ENCODE assay signal across 8 cellular contexts in the genomic region with DNA sequence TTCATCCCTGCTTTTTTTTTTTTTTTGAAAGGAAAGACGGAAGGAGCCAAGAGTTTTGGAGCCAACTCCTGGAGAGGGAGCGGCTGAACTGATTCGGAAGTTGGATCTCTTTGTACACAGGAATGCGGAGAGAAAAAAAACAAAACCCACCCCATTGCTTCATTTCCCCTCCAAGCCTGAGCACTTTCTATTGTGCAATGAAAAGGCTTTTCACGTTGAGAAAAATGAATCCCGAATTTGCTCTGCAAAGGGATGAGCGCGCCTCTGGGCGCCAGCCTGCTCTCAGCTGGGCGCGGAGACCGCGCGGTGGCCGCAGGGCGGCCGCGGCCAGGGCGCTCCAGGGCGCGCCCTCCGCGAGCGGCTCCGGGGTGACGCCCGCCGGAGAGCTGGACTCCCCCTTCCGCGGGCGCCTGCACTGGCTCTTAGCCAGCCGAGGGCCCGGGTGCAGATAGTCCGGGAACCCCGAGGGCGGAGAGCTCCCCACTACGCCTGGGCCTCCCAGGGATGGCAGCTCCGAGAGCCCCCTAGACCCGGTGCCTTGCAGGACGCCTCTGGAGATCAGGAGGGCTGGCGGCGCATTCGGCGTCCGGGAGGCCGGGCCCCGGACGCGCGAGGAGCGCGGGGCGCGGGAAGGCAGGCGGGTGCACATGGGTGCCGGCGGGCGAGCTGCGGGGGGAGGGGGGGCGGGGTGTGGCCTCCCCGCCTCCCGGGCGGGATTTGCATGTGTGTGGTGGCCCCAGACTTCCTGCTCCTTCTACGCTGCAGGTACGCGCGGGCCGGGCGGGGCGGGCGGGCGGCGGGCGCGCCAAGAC. TPM values are rescaled to one million over a fixed set of nuclear protein-coding genes. Genes with fewer than 3 reads are reported as not detected.
DNase-seq lines count a peak whose midpoint lies in the region; TF ChIP-seq lines count a peak whose summit lies in the region.

A gene (plus strand): TSS at position 739 of the 812 bp plus-strand sequence. CDS start 281 bp downstream, outside the sequence.

- WGBS in H9 (ENCODE audit: extremely low coverage, insufficient read length, low lambda C conversion rate) = no CpG with 5 or more reads among the region's 75 CpGs
- WGBS in lower leg skin, 2 donors = 1% methylated on average over 28 to 29 of the region's 75 CpGs

- H3K14ac ChIP-seq in H9 (ENCODE audit: insufficient read depth, low read length) = peak within 1 kb of the TSS; percentile 16; the same call in 1 of the 2 replicates

- H4K5ac ChIP-seq in H9 (ENCODE audit: insufficient read length, low read depth, low read length) = no peak within 1 kb of the TSS

- H2BK12ac ChIP-seq in H9 (ENCODE audit: insufficient read length, low read depth, low read length) = no peak within 1 kb of the TSS

- peak within 1 kb of the TSS; percentile 82 to 94 for H3K4me3 Mint-ChIP-seq in H9

- H4K91ac ChIP-seq in H9 (ENCODE audit: insufficient read length, low read depth, low read length) = no peak within 1 kb of the TSS

- H3K23ac ChIP-seq in H9 (ENCODE audit: insufficient read length, low read depth, low read length) = no peak within 1 kb of the TSS

- DNase-seq in ELR (ENCODE audit: low read depth) (peak; percentile 80), H9 (peak; percentile 68), NB4 (ENCODE audit: low read depth) (peak; percentile 81), colonic mucosa (peak; percentile 77), lower leg skin (ENCODE audit: low spot score in 2 of 2) (no peak), NCI-H128 (lab: John Stamatoyannopoulos, UW; ENCODE audit: unreplicated experiment) (no peak)
- peak; percentile 72 for DNase-seq in activated CD4-positive, CD25-positive, alpha-beta regulatory T cell treated with anti-CD3 and anti-CD28 coated beads, Interleukin-2, amount 50 U/mL, for 72 hours
- DNase-seq in stimulated activated CD8-positive, alpha-beta memory T cell treated with anti-CD3 and anti-CD28 coated beads, Interleukin-12 subunit alpha, Interleukin-12 subunit beta, amount 100 ng/mL, for 1 hour (ENCODE audit: low read depth) = peak; percentile 57

- H3K79me2 ChIP-seq in H9 (ENCODE audit: insufficient read depth, low read length) = peaks cover 3% of the 10 kb centered on the region; the same call in 1 of the 2 replicates

- no peaks in the 10 kb centered on the region for H3K36me3 ChIP-seq in colonic mucosa

- H3K4me3 ChIP-seq in NB4 (ENCODE audit: low read depth, low read length) (peak within 1 kb of the TSS; percentile 72), colonic mucosa (peak within 1 kb of the TSS; percentile 85), lower leg skin (ENCODE audit: low read depth, poor library complexity, severe bottlenecking) (peak within 1 kb of the TSS; percentile 89)

- H2BK120ac ChIP-seq in H9 (ENCODE audit: low read depth, low read length, poor library complexity, severe bottlenecking) = no peak within 1 kb of the TSS

- no peak within 1 kb of the TSS for H2BK5ac ChIP-seq in H9 (ENCODE audit: insufficient read length, low read length)

- H2BK15ac ChIP-seq in H9 (ENCODE audit: low read depth, low read length) = no peak within 1 kb of the TSS

- H3K56ac ChIP-seq in H9 (ENCODE audit: insufficient read length, low read depth, low read length) = no peak within 1 kb of the TSS

- H3K27ac Mint-ChIP-seq in H9 = peak within 1 kb of the TSS in 1 of 3 experiments; percentile 62; a peak in 2 of 7 replicates

- peaks cover 37 to 50% of the 10 kb centered on the region in 2 experiments for H3K4me1 Mint-ChIP-seq in H9

- H3K9me3 Mint-ChIP-seq in H9 = no peaks in the 10 kb centered on the region

- peaks cover 10% of the 10 kb centered on the region; the same call in 1 of the 2 replicates for H3K4me1 ChIP-seq in H9 (ENCODE audit: insufficient read depth, low read length)
- H3K4me1 ChIP-seq in colonic mucosa = peaks cover 13% of the 10 kb centered on the region

- peaks cover 0 to 13% (median 7%) of the 10 kb centered on the region in 3 experiments; a peak in 3 of 7 replicates for H3K36me3 Mint-ChIP-seq in H9 (ENCODE audit: insufficient read depth in 1 of 3, low read depth in 3 of 3)

- no peaks in the 10 kb centered on the region for H3K9me3 ChIP-seq in H9 (ENCODE audit: control insufficient read depth, low read depth, low read length)
- H3K9me3 ChIP-seq in colonic mucosa = no peaks in the 10 kb centered on the region

- no peaks in the 10 kb centered on the region for H3K27me3 ChIP-seq in H9 (ENCODE audit: insufficient read depth, low read length)
- no peaks in the 10 kb centered on the region for H3K27me3 ChIP-seq in colonic mucosa

- no peak within 1 kb of the TSS for H2BK20ac ChIP-seq in H9 (ENCODE audit: low read depth, low read length, poor library complexity, severe bottlenecking)

- H4K20me1 ChIP-seq in H9 (ENCODE audit: control insufficient read depth, insufficient read depth, insufficient read length) = no peaks in the 10 kb centered on the region

- peaks cover 24% of the 10 kb centered on the region for H3K27me3 Mint-ChIP-seq in H9 (ENCODE audit: low read depth)

- no peak within 1 kb of the TSS for H3K4ac ChIP-seq in H9 (ENCODE audit: low read depth, low read length)

- TF ChIP-seq POLR2A in NB4 (IDR thresholded peaks at IDR 0.05; ENCODE audit: extremely low read depth, insufficient read length) = peak; percentile 12
- TF ChIP-seq POLR2A in lower leg skin (IDR thresholded peaks at IDR 0.05) = no peak

- H3K79me1 ChIP-seq in H9 (ENCODE audit: insufficient read depth, low read depth, low read length, poor library complexity, severe bottlenecking) = peaks cover 5% of the 10 kb centered on the region

- TF ChIP-seq CTCF in H9 (conservative IDR thresholded peaks at IDR 0.05) (no peak), NB4 (IDR thresholded peaks at IDR 0.05; ENCODE audit: low read depth, low read length) (no peak), colonic mucosa (IDR thresholded peaks at IDR 0.05) (no peak), lower leg skin (IDR thresholded peaks at IDR 0.05) (no peak)

- intact Hi-C loops in colonic mucosa (cut with DNase I) (no loop called here), lower leg skin (cut with DNase I; ENCODE audit: low total_unique reads) (no loop called here)

- no peak within 1 kb of the TSS for H3T11ph ChIP-seq in H9 (ENCODE audit: low read length)

- peaks cover 29% of the 10 kb centered on the region for H3K23me2 ChIP-seq in H9 (ENCODE audit: insufficient read length, low read depth, low read length, poor library complexity, severe bottlenecking)

- H3K18ac ChIP-seq in H9 (ENCODE audit: insufficient read length, low read depth, low read length) = peak within 1 kb of the TSS; percentile 35

- no peak within 1 kb of the TSS for H2AFZ ChIP-seq in H9 (ENCODE audit: low read length)

- no peak within 1 kb of the TSS for H2AK5ac ChIP-seq in H9 (ENCODE audit: insufficient read length, low read length)

- no peak within 1 kb of the TSS for H4K8ac ChIP-seq in H9 (replicated peaks; ENCODE audit: insufficient read length, low read depth, low read length)

- peak within 1 kb of the TSS; percentile 81 for H3K4me2 ChIP-seq in H9 (ENCODE audit: insufficient read depth, insufficient read length, low read length)

- H3K27ac ChIP-seq in H9 (ENCODE audit: insufficient read length, low read depth, low read length) = no peak within 1 kb of the TSS
- peak within 1 kb of the TSS; percentile 97 for H3K27ac ChIP-seq in colonic mucosa

- H3K9ac ChIP-seq in H9 (ENCODE audit: extremely low read depth, insufficient read length, low read length) (peak within 1 kb of the TSS; percentile 54), colonic mucosa (ENCODE audit: low read depth in 2 of 2, low read length in 2 of 2) (peak within 1 kb of the TSS; percentile 96 to 97)

RNA-seq across cellular contexts. Expression of the gene that starts here (rescaled TPM):
- total RNA-seq in H9 (2021) = 39.1 and 40.3 TPM in 2 replicates
- 100 to 1,000 TPM in 1 of 2 donors, 10 to 100 TPM in 1; 86.2 to 119 TPM for total RNA-seq in colonic mucosa
- total RNA-seq in lower leg skin = 100 to 1,000 TPM; 161 to 265 (median 197) TPM

Comparison
In these comparisons a context has a peak if more than half of its experiments do, and no peak if none do; other contexts are left out.
1. DNase-seq: peak in ELR (single experiment), H9 (single experiment), NB4 (single experiment), activated CD4-positive, CD25-positive, alpha-beta regulatory T cell treated with anti-CD3 and anti-CD28 coated beads, Interleukin-2, amount 50 U/mL, for 72 hours (single experiment), colonic mucosa (single experiment) and stimulated activated CD8-positive, alpha-beta memory T cell treated with anti-CD3 and anti-CD28 coated beads, Interleukin-12 subunit alpha, Interleukin-12 subunit beta, amount 100 ng/mL, for 1 hour (single experiment); none in lower leg skin (0 of 2) and NCI-H128 (single experiment).
2. Peak in every context shown above with its lines, with median percentiles within 50 percentile points of each other: H3K4me3 ChIP-seq.